Comparison of ENCODE assay signal across 9 cellular contexts in the genomic region with DNA sequence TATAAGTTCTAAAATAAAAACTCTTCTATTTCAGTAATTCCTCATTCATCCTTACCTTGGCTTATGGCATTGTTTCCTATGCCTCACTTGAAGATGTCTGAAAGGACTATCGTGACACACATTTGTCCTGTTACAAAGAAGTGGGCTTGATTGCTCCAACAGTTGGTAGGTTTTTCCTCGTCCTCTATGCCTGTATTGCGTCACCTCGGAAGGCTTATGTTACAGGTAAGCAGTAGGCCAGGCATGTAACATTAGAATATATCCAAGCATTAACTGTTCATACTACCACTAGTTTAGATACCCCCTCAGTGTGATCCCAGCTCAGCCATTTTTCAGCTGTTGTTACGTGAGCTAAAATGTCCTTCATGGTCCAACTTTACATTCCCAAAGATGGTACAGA.
"Had no signal": no experiment of that assay in that cellular context is flagged by ENCODE, and none has a peak within 500 bp of the region (broad histone marks: within the 10 kb centered on the region; RNA-seq: fewer than 3 reads in every experiment).

No MANE protein-coding gene starts in this region.

- ATAC-seq: esophagus mucosa; gastroesophageal sphincter; heart right ventricle; left lung; stimulated activated naive B cell treated with anti-CD40 and anti-IgM and Interleukin-4, amounts not matched to agents 10 μg/mL and 1 μg/mL and 100 μg/mL, for 72 hours had no signal

- H3K27me3 ChIP-seq: gastroesophageal sphincter, heart right ventricle, left lung had no signal

- DNase-seq: effector CD8-positive, alpha-beta T cell; heart right ventricle; left lung; occipital lobe; stimulated activated naive B cell treated with anti-CD40 and anti-IgM and Interleukin-4, amounts not matched to agents 10 μg/mL and 1 μg/mL and 100 μg/mL, for 72 hours had no signal

- H3K27ac ChIP-seq: heart right ventricle, left lung had no signal

- H3K9me3 ChIP-seq: gastroesophageal sphincter, left lung had no signal

- H3K4me3 ChIP-seq: gastroesophageal sphincter, heart right ventricle, left lung had no signal

- H3K4me3 Mint-ChIP-seq: activated CD4-positive, alpha-beta T cell treated with anti-CD3 and anti-CD28 coated beads, Interleukin-2, amount 10 ng/mL, durations not matched to agents 24 days and 14 days; mesothelial cell of epicardium; stimulated activated naive B cell treated with anti-CD40 and anti-IgM and Interleukin-4, amounts not matched to agents 10 μg/mL and 1 μg/mL and 100 μg/mL, for 72 hours had no signal

- H3K27ac Mint-ChIP-seq: activated CD4-positive, alpha-beta T cell treated with anti-CD3 and anti-CD28 coated beads, Interleukin-2, amount 10 ng/mL, durations not matched to agents 24 days and 14 days; mesothelial cell of epicardium; stimulated activated naive B cell treated with anti-CD40 and anti-IgM and Interleukin-4, amounts not matched to agents 10 μg/mL and 1 μg/mL and 100 μg/mL, for 72 hours had no signal

- H3K36me3 ChIP-seq: gastroesophageal sphincter, heart right ventricle, left lung had no signal

- H3K27me3 Mint-ChIP-seq: activated CD4-positive, alpha-beta T cell treated with anti-CD3 and anti-CD28 coated beads, Interleukin-2, amount 10 ng/mL, durations not matched to agents 24 days and 14 days; stimulated activated naive B cell treated with anti-CD40 and anti-IgM and Interleukin-4, amounts not matched to agents 10 μg/mL and 1 μg/mL and 100 μg/mL, for 72 hours had no signal
